28 cellular contexts compared by ENCODE assay signal in genomic region chr2:160791884-160792283, GRCh38.
"Had no signal": no experiment of that assay in that cellular context is flagged by ENCODE, and none has a peak within 500 bp of the region (broad histone marks: within the 10 kb centered on the region; RNA-seq: fewer than 3 reads in every experiment).

No MANE protein-coding gene starts in this region.

- ATAC-seq: effector memory CD8-positive, alpha-beta T cell; esophagus mucosa; foreskin keratinocyte; gastrocnemius medialis; gastroesophageal sphincter; heart left ventricle; heart right ventricle had no signal

- DNase-seq: colonic mucosa; cortex of kidney; dermis blood vessel endothelial cell; dorsolateral prefrontal cortex; effector CD4-positive, alpha-beta T cell; effector CD8-positive, alpha-beta T cell; effector memory CD4-positive, alpha-beta T cell; effector memory CD8-positive, alpha-beta T cell; endodermal cell; erythroblast; esophagus squamous epithelium; foreskin fibroblast; foreskin keratinocyte; foreskin melanocyte; gastrocnemius medialis; glutamatergic neuron; head of caudate nucleus; heart left ventricle; heart right ventricle had no signal

- H3K27ac ChIP-seq: colonic mucosa, coronary artery, dorsolateral prefrontal cortex, epithelial cell of prostate, esophagus muscularis mucosa, esophagus squamous epithelium, foreskin keratinocyte, gastrocnemius medialis, gastroesophageal sphincter, heart left ventricle, heart right ventricle had no signal

- FAIRE-seq: colon, endometrium, endothelial cell of umbilical vein, frontal cortex had no signal

- H3K27me3 ChIP-seq: colonic mucosa, dorsolateral prefrontal cortex, esophagus muscularis mucosa, esophagus squamous epithelium, foreskin keratinocyte, gastrocnemius medialis, gastroesophageal sphincter, heart left ventricle, heart right ventricle had no signal

- H3K9me3 ChIP-seq: colonic mucosa, esophagus squamous epithelium, gastrocnemius medialis had no signal

- H3K36me3 ChIP-seq: colonic mucosa, esophagus muscularis mucosa, esophagus squamous epithelium, gastrocnemius medialis, gastroesophageal sphincter, heart left ventricle, heart right ventricle had no signal

- H3K4me1 ChIP-seq: colonic mucosa, esophagus muscularis mucosa, gastrocnemius medialis, gastroesophageal sphincter, heart left ventricle, heart right ventricle had no signal

- H3K4me3 ChIP-seq: colonic mucosa, coronary artery, dorsolateral prefrontal cortex, esophagus muscularis mucosa, esophagus squamous epithelium, gastrocnemius medialis, gastroesophageal sphincter, heart left ventricle, heart right ventricle had no signal
